In genomic region chr19:6425732-6426686, GRCh38 we compare ENCODE assay signal across 9 cellular contexts. TPM values are rescaled to one million over a fixed set of nuclear protein-coding genes. Genes with fewer than 3 reads are reported as not detected.
DNase-seq lines count a peak whose midpoint lies in the region; ATAC-seq and TF ChIP-seq lines count a peak whose summit lies in the region.
"Had no signal": no experiment of that assay in that cellular context is flagged by ENCODE, and none has a peak within 500 bp of the region (broad histone marks: within the 10 kb centered on the region; RNA-seq: fewer than 3 reads in every experiment).

No MANE protein-coding gene starts in this region.

- ATAC-seq in natural killer cell (no peak), HG03039 (IDR thresholded peaks at IDR 0.05; ENCODE audit: unreplicated experiment) (no peak)

- dilution Hi-C loops in mammary epithelial cell (cut with HindIII; ENCODE audit: low sequenced_read_pairs): no loop called here

- H3K4me1 ChIP-seq in mammary epithelial cell (ENCODE audit: insufficient read depth, low read length): peaks cover 19% of the 10 kb centered on the region

- TF ChIP-seq CTCF in Calu3 (IDR thresholded peaks at IDR 0.05; ENCODE audit: unreplicated experiment): no peak
- no peak for TF ChIP-seq CTCF in mammary epithelial cell (conservative IDR thresholded peaks at IDR 0.05 in 1 of 2, IDR thresholded peaks at IDR 0.05 in 1 of 2; ENCODE audit: extremely low read depth in 1 of 2, insufficient read depth in 1 of 2, low read depth in 1 of 2, low read length in 2 of 2)
- TF ChIP-seq CTCF in natural killer cell (IDR thresholded peaks at IDR 0.05): no peak

- in situ Hi-C loops in mammary epithelial cell (cut with MboI; ENCODE audit: low sequenced_read_pairs in 2 of 2): no loop called here

- peaks cover 34% of the 10 kb centered on the region for H3K79me2 ChIP-seq in mammary epithelial cell (ENCODE audit: insufficient read depth, low read length)

- H3K27me3 ChIP-seq in mammary epithelial cell (ENCODE audit: insufficient read depth, low read length): no peaks in the 10 kb centered on the region

- DNase-seq in Calu3 (no peak), M059J (ENCODE audit: low read depth) (peak; percentile 17), mammary epithelial cell (no peak), natural killer cell (no peak), GM19240 (ENCODE audit: insufficient read length, low spot score) (no peak), kidney glomerular epithelial cell (lab: John Stamatoyannopoulos, UW) (no peak), NCI-H187 (lab: John Stamatoyannopoulos, UW) (no peak)

- WGBS in mammary epithelial cell (ENCODE audit: low coverage, missing lambda C conversion rate): 98% methylated on average over 11 of the region's 23 CpGs

- H3K4me1 Mint-ChIP-seq in Calu3 (ENCODE audit: low read depth, unreplicated experiment): no peaks in the 10 kb centered on the region
- peaks cover 30 to 40% of the 10 kb centered on the region in 2 donors for H3K4me1 Mint-ChIP-seq in natural killer cell

- H3K36me3 ChIP-seq in mammary epithelial cell (ENCODE audit: insufficient read depth, low read length): peaks cover 8% of the 10 kb centered on the region

- H4K20me1 ChIP-seq in mammary epithelial cell (ENCODE audit: insufficient read depth, low read length): no peaks in the 10 kb centered on the region

- H3K27ac Mint-ChIP-seq in Calu3 (ENCODE audit: unreplicated experiment): peak overlapping the region; percentile 99
- H3K27ac Mint-ChIP-seq in natural killer cell: peak overlapping the region; percentile 85 to 86

- H3K9me3 Mint-ChIP-seq in Calu3 (ENCODE audit: low read depth, unreplicated experiment): no peaks in the 10 kb centered on the region
- no peaks in the 10 kb centered on the region for H3K9me3 Mint-ChIP-seq in natural killer cell

- intact Hi-C loops in Calu3 (cut with micrococcal nuclease; ENCODE audit: unreplicated experiment): no loop called here
- intact Hi-C loops in mammary epithelial cell (cut with micrococcal nuclease): loop anchor here (1.0 to 10.0 kb wide), 4 partner anchors 34 to 309 kb away; partner anchors contain the start of genes ALKBH7, CLPP, GPR108 and TRIP10
- intact Hi-C loops in natural killer cell (cut with micrococcal nuclease): loop anchor here (1.0 to 2.0 kb wide), 4 partner anchors 33 to 65 kb away; partner anchors contain the start of genes ALKBH7, CLPP and GTF2F1

- BruUV-seq in Calu3 (replicated peaks; lab: Mats Ljungman, UMichigan): no TSS peak
- no TSS peak for BruUV-seq in mammary epithelial cell (replicated peaks; lab: Mats Ljungman, UMichigan)

- CTCF ChIA-PET in Calu3 (lab: Charles Lee): no interaction called here
- CTCF ChIA-PET in mammary epithelial cell (lab: Charles Lee; ENCODE audit: low non-redundant PET): no interaction called here

- H3K36me3 Mint-ChIP-seq in Calu3 (ENCODE audit: insufficient read depth, unreplicated experiment) (peaks cover 31% of the 10 kb centered on the region), natural killer cell (no peaks in the 10 kb centered on the region)

- H3K27me3 Mint-ChIP-seq in Calu3 (ENCODE audit: unreplicated experiment): no peaks in the 10 kb centered on the region
- H3K27me3 Mint-ChIP-seq in natural killer cell (ENCODE audit: low read depth in 2 of 2): peaks cover 0 to 2% of the 10 kb centered on the region in 2 donors

- H3K4me3 ChIP-seq in mammary epithelial cell (replicated peaks in 1 of 3; ENCODE audit: insufficient read depth in 1 of 3, low read depth in 2 of 3, low read length in 3 of 3): peak overlapping the region; percentile 6 to 21 (median 7)

- peak overlapping the region; percentile 89 for H2AFZ ChIP-seq in mammary epithelial cell (ENCODE audit: low read depth, low read length)

- H3K9me3 ChIP-seq in mammary epithelial cell (replicated peaks; ENCODE audit: insufficient read depth, low read length): peaks cover 3% of the 10 kb centered on the region

- peak overlapping the region; percentile 39 for H3K4me2 ChIP-seq in mammary epithelial cell (ENCODE audit: insufficient read depth, low read depth, low read length)

- no peak overlapping the region for H3K9ac ChIP-seq in mammary epithelial cell (ENCODE audit: insufficient read depth, low read length)

- peak overlapping the region; percentile 48 for H3K4me3 Mint-ChIP-seq in Calu3 (ENCODE audit: low read depth, unreplicated experiment)
- peak overlapping the region; percentile 82 for H3K4me3 Mint-ChIP-seq in natural killer cell

- H3K27ac ChIP-seq in mammary epithelial cell (ENCODE audit: insufficient read depth, low read depth, low read length): peak overlapping the region; percentile 26

RNA-seq across cellular contexts. Expression of gene KHSRP, which starts 1.4 kb away (rescaled TPM):
- total RNA-seq in Calu3 (2022) (297 and 307 TPM in 2 replicates), mammary epithelial cell (100 to 1,000 TPM in 1 of 2 donors, 10 to 100 TPM in 1; 90.5 to 287 TPM), natural killer cell (100 to 1,000 TPM; 160 to 192 (median 165) TPM)
- 50.0 and 114 TPM in 2 replicates for total RNA-seq in M059J (2014; rRNA removed; shearing (Covaris generic))
- 110 TPM for polyA plus RNA-seq in mammary epithelial cell
- 425 TPM for polyA minus RNA-seq in mammary epithelial cell

RNA-seq across cellular contexts. Expression of gene SLC25A41, which starts 7.6 kb away (rescaled TPM):
- total RNA-seq in Calu3 (2022): 1.4 and 2.9 TPM in 2 replicates
- total RNA-seq in M059J (2014; rRNA removed; shearing (Covaris generic)): not detected in 2 replicates
- not detected for total RNA-seq in mammary epithelial cell
- 0.06 TPM for polyA plus RNA-seq in mammary epithelial cell
- not detected for polyA minus RNA-seq in mammary epithelial cell
- total RNA-seq in natural killer cell: not detected
- total RNA-seq: kidney epithelial cell had no signal

RNA-seq across cellular contexts. Expression of gene GTF2F1, which starts 33.0 kb away (rescaled TPM):
- 39.2 and 40.9 TPM in 2 replicates for total RNA-seq in Calu3 (2022)
- total RNA-seq in M059J (2014; rRNA removed; shearing (Covaris generic)): 46.2 and 75.8 TPM in 2 replicates
- 10 to 100 TPM; 32.7 to 64.8 TPM for total RNA-seq in mammary epithelial cell
- 56.1 TPM for polyA plus RNA-seq in mammary epithelial cell
- 26.9 TPM for polyA minus RNA-seq in mammary epithelial cell
- total RNA-seq in natural killer cell: 10 to 100 TPM; 56.6 to 63.9 (median 63.9) TPM

RNA-seq across cellular contexts. Expression of gene SLC25A23, which starts 33.6 kb away (rescaled TPM):
- total RNA-seq in Calu3 (2022): 67.6 and 78.7 TPM in 2 replicates
- 25.3 and 39.9 TPM in 2 replicates for total RNA-seq in M059J (2014; rRNA removed; shearing (Covaris generic))
- 10 to 100 TPM; 21.5 to 31.8 TPM for total RNA-seq in mammary epithelial cell
- 8.5 TPM for polyA plus RNA-seq in mammary epithelial cell
- polyA minus RNA-seq in mammary epithelial cell: 40.3 TPM
- total RNA-seq in natural killer cell: 10 to 100 TPM in 1 of 3 donors, 1 to 10 TPM in 2; 7.8 to 10.5 (median 8.7) TPM

RNA-seq across cellular contexts. Expression of gene CRB3, which starts 38.1 kb away (rescaled TPM):
- total RNA-seq in Calu3 (2022) (45.6 and 47.6 TPM in 2 replicates), mammary epithelial cell (10 to 100 TPM; 18.3 to 23.6 TPM), natural killer cell (1 to 10 TPM in 1 of 3 donors, under 1 TPM in 1, not detected in 1; 0.59 to 1.1 TPM)
- 0.34 TPM in 1 of 2 replicates, not detected in the other for total RNA-seq in M059J (2014; rRNA removed; shearing (Covaris generic))
- polyA plus RNA-seq in mammary epithelial cell: 7.6 TPM
- 11.5 TPM for polyA minus RNA-seq in mammary epithelial cell
